Comparison of ENCODE assay signal across 26 cellular contexts in genomic region chr11:9076046-9076445, GRCh38. TPM values are rescaled to one million over a fixed set of nuclear protein-coding genes. Genes with fewer than 3 reads are reported as not detected.
DNase-seq lines count a peak whose midpoint lies in the region; ATAC-seq and TF ChIP-seq lines count a peak whose summit lies in the region.
"Had no signal": no experiment of that assay in that cellular context is flagged by ENCODE, and none has a peak within 500 bp of the region (broad histone marks: within the 10 kb centered on the region; RNA-seq: fewer than 3 reads in every experiment).

No MANE protein-coding gene starts in this region.

- no peaks in the 10 kb centered on the region for H3K27me3 ChIP-seq in Panc1 (ENCODE audit: control insufficient read depth, insufficient read depth, low read length)
- H3K27me3 ChIP-seq: SJSA1 had no signal

- ATAC-seq in activated CD8-positive, alpha-beta memory T cell treated with anti-CD3 and anti-CD28 coated beads, Interleukin-2, amount 10 ng/mL, durations not matched to agents 7 days and 5 days = no peak
- ATAC-seq in Panc1 = 0 out of 2 replicates have a peak, but pooled peaks have one; percentile 32
- no peak for ATAC-seq in stimulated activated naive CD8-positive, alpha-beta T cell treated with anti-CD3 and anti-CD28 coated beads, Interleukin-15, amount 100 ng/mL, for 72 hours
- ATAC-seq: GM12878, HepG2 had no signal

- no peaks in the 10 kb centered on the region for H3K9me3 Mint-ChIP-seq in activated CD8-positive, alpha-beta memory T cell treated with anti-CD3 and anti-CD28 coated beads, Interleukin-2, amount 10 ng/mL, durations not matched to agents 7 days and 5 days (ENCODE audit: low read depth)
- H3K9me3 Mint-ChIP-seq in stimulated activated naive CD8-positive, alpha-beta T cell treated with anti-CD3 and anti-CD28 coated beads, Interleukin-15, amount 100 ng/mL, for 72 hours = no peaks in the 10 kb centered on the region
- H3K9me3 Mint-ChIP-seq: HFFc6 had no signal

- peaks cover 77% of the 10 kb centered on the region for H3K27me3 Mint-ChIP-seq in activated CD8-positive, alpha-beta memory T cell treated with anti-CD3 and anti-CD28 coated beads, Interleukin-2, amount 10 ng/mL, durations not matched to agents 7 days and 5 days
- H3K27me3 Mint-ChIP-seq in stimulated activated naive CD8-positive, alpha-beta T cell treated with anti-CD3 and anti-CD28 coated beads, Interleukin-15, amount 100 ng/mL, for 72 hours = peaks cover 64% of the 10 kb centered on the region

- CTCF ChIA-PET in activated CD8-positive, alpha-beta memory T cell treated with anti-CD3 and anti-CD28 coated beads, Interleukin-2, amount 10 ng/mL, durations not matched to agents 7 days and 5 days (lab: Charles Lee) = no interaction called here
- CTCF ChIA-PET in Panc1 (lab: Charles Lee) = no interaction called here

- H3K27ac Mint-ChIP-seq in activated CD8-positive, alpha-beta memory T cell treated with anti-CD3 and anti-CD28 coated beads, Interleukin-2, amount 10 ng/mL, durations not matched to agents 7 days and 5 days = no peak overlapping the region
- peak overlapping the region in 1 of 2 donors; percentile 9 for H3K27ac Mint-ChIP-seq in stimulated activated naive CD8-positive, alpha-beta T cell treated with anti-CD3 and anti-CD28 coated beads, Interleukin-15, amount 100 ng/mL, for 72 hours
- H3K27ac Mint-ChIP-seq: CD4-positive, CD25-positive, alpha-beta regulatory T cell; HFFc6 had no signal

- no peak for TF ChIP-seq CTCF in Panc1 (IDR thresholded peaks at IDR 0.05)

- H3K4me3 Mint-ChIP-seq in activated CD8-positive, alpha-beta memory T cell treated with anti-CD3 and anti-CD28 coated beads, Interleukin-2, amount 10 ng/mL, durations not matched to agents 7 days and 5 days = no peak overlapping the region
- no peak overlapping the region for H3K4me3 Mint-ChIP-seq in stimulated activated naive CD8-positive, alpha-beta T cell treated with anti-CD3 and anti-CD28 coated beads, Interleukin-15, amount 100 ng/mL, for 72 hours
- H3K4me3 Mint-ChIP-seq: CD4-positive, CD25-positive, alpha-beta regulatory T cell; HFFc6 had no signal

- intact Hi-C loops in Panc1 (cut with micrococcal nuclease; ENCODE audit: unreplicated experiment) = no loop called here

- H3K36me3 Mint-ChIP-seq in activated CD8-positive, alpha-beta memory T cell treated with anti-CD3 and anti-CD28 coated beads, Interleukin-2, amount 10 ng/mL, durations not matched to agents 7 days and 5 days = no peaks in the 10 kb centered on the region
- H3K36me3 Mint-ChIP-seq: CD4-positive, CD25-positive, alpha-beta regulatory T cell had no signal

- H3K4me1 Mint-ChIP-seq in activated CD8-positive, alpha-beta memory T cell treated with anti-CD3 and anti-CD28 coated beads, Interleukin-2, amount 10 ng/mL, durations not matched to agents 7 days and 5 days = peaks cover under 1% of the 10 kb centered on the region
- peaks cover 2% of the 10 kb centered on the region for H3K4me1 Mint-ChIP-seq in stimulated activated naive CD8-positive, alpha-beta T cell treated with anti-CD3 and anti-CD28 coated beads, Interleukin-15, amount 100 ng/mL, for 72 hours

- no TSS peak for BruUV-seq in Panc1 (replicated peaks; lab: Mats Ljungman, UMichigan)

- in situ Hi-C loops in Panc1 (cut with HindIII; ENCODE audit: low pct_unique_long_range_greater_than_20kb, low sequenced_read_pairs) = no loop called here

- H3K9me3 ChIP-seq in Panc1 (ENCODE audit: control insufficient read depth, insufficient read depth, low read depth, low read length) = no peaks in the 10 kb centered on the region
- H3K9me3 ChIP-seq: HAP-1, SJSA1 had no signal

- H3K4me3 ChIP-seq in Panc1 (ENCODE audit: low read depth in 2 of 2, low read length in 2 of 2) = no peak overlapping the region
- H3K4me3 ChIP-seq: GM12878, HAP-1, SJSA1 had no signal

- no peaks in the 10 kb centered on the region for H3K4me1 ChIP-seq in Panc1 (ENCODE audit: control insufficient read depth, insufficient read depth, low read length)
- H3K4me1 ChIP-seq: HAP-1, SJSA1 had no signal

- H3K36me3 ChIP-seq in Panc1 (ENCODE audit: control insufficient read depth, insufficient read depth, low read length) = no peaks in the 10 kb centered on the region
- H3K36me3 ChIP-seq: HAP-1, SJSA1 had no signal

- no peak overlapping the region for H3K27ac ChIP-seq in Panc1 (ENCODE audit: low read length)
- H3K27ac ChIP-seq: SJSA1 had no signal

- POLR2A ChIA-PET in Panc1 (lab: Charles Lee) = interaction anchor here (0.5 kb wide), 1 partner anchor 1127 kb away, joined by 6 read pairs; no protein-coding TSS in a partner anchor

- peak; percentile 49 for DNase-seq in activated CD8-positive, alpha-beta memory T cell treated with anti-CD3 and anti-CD28 coated beads for 24 hours
- DNase-seq in activated CD8-positive, alpha-beta memory T cell treated with anti-CD3 and anti-CD28 coated beads, Interleukin-2, amount 10 ng/mL, durations not matched to agents 7 days and 5 days = no peak
- no peak for DNase-seq in Panc1 (ENCODE audit: low read depth, low spot score)
- peak; percentile 73 for DNase-seq in mesenteric fat pad (ENCODE audit: low spot score)
- no peak for DNase-seq in activated gamma-delta T cell treated with Interleukin-2 at 50 U/mL for 16 hours
- no peak for DNase-seq in SHP77 (lab: John Stamatoyannopoulos, UW)
- no peak for DNase-seq in stimulated activated naive CD8-positive, alpha-beta T cell treated with anti-CD3 and anti-CD28 coated beads, Interleukin-15, amount 100 ng/mL, for 72 hours
- DNase-seq: CD4-positive, CD25-positive, alpha-beta regulatory T cell; DMS79; EL; GDM1; GOT3; HFFc6; Kasumi-1; MV-4-11; NCI-H1105; NCI-H1436 treated with DMSO at 0.1 percent for 48 hours; NCI-H187 treated with DMSO at 0.1 percent for 48 hours; NCI-H2171 treated with DMSO at 0.1 percent for 48 hours; NCI-H345; NCI-H526; NK-92 treated with Interleukin-12 subunit alpha and Interleukin-12 subunit beta, amount 100 ng/mL, for 24 hours had no signal

RNA-seq across cellular contexts. Expression of gene SCUBE2, which starts 15.4 kb away (rescaled TPM):
- not detected for total RNA-seq in activated CD8-positive, alpha-beta memory T cell treated with anti-CD3 and anti-CD28 coated beads, Interleukin-2, amount 10 ng/mL, durations not matched to agents 7 days and 5 days
- total RNA-seq in Panc1 (2021; ENCODE audit: unreplicated experiment) (2.8 TPM), mesenteric fat pad (29.2 TPM)
- polyA plus RNA-seq in Panc1 (2012; ENCODE audit: insufficient read length) = 6.2 TPM
- total RNA-seq: CD4-positive, CD25-positive, alpha-beta regulatory T cell; HepG2; SJSA1 had no signal
- polyA plus RNA-seq: CD4-positive, CD25-positive, alpha-beta regulatory T cell had no signal

Comparison
In these comparisons a context has a peak if more than half of its experiments do, and no peak if none do; other contexts are left out.
1. DNase-seq: peak in activated CD8-positive, alpha-beta memory T cell treated with anti-CD3 and anti-CD28 coated beads for 24 hours (single experiment) and mesenteric fat pad (single experiment); none in activated CD8-positive, alpha-beta memory T cell treated with anti-CD3 and anti-CD28 coated beads, Interleukin-2, amount 10 ng/mL, durations not matched to agents 7 days and 5 days (single experiment), Panc1 (single experiment), activated gamma-delta T cell treated with Interleukin-2 at 50 U/mL for 16 hours (single experiment), SHP77 (0 of 2) and stimulated activated naive CD8-positive, alpha-beta T cell treated with anti-CD3 and anti-CD28 coated beads, Interleukin-15, amount 100 ng/mL, for 72 hours (0 of 2).